ENCODE assay signal across 11 cellular contexts in the genomic region with DNA sequence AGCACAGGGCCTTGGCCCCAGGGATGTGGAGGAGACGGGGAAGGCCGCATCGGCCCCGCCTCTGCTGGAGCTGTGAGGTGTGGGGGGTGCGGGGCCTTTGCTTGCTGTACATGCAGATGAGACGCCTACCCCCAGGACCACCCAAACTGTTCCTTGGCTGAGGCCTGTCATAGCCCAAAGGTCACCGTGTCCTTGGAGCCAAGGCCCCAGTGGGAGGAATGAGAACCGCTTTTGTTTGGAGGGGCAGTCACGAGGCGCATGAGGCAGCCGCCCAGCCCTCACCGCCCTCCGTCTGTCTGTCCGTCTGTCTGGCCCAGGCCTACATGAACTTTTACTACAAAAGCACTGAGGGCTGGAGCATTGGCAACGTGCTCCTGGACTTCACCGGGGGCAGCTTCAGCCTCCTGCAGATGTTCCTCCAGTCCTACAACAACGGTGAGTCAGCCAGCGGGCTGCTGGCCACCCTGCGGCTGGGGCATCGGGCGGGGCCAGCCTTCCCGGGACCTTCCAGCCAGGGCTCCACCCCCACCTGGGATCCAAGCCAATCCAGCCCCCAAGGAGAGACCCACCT. TPM values are rescaled to one million over a fixed set of nuclear protein-coding genes. Genes with fewer than 3 reads are reported as not detected.
DNase-seq lines count a peak whose midpoint lies in the region; ATAC-seq and TF ChIP-seq lines count a peak whose summit lies in the region.
"Had no signal": no experiment of that assay in that cellular context is flagged by ENCODE, and none has a peak within 500 bp of the region (broad histone marks: within the 10 kb centered on the region; RNA-seq: fewer than 3 reads in every experiment).

No MANE protein-coding gene starts in this region.

- in situ Hi-C loops in astrocyte of the cerebellum (cut with HindIII; ENCODE audit: low sequenced_read_pairs) = no loop called here

- ATAC-seq in heart right ventricle = peak; percentile 44 to 76 (median 58)
- ATAC-seq in HG02678 (IDR thresholded peaks at IDR 0.05; ENCODE audit: unreplicated experiment) = no peak
- no peak for ATAC-seq in HG02759 (IDR thresholded peaks at IDR 0.05; ENCODE audit: unreplicated experiment)
- no peak for ATAC-seq in activated CD8-positive, alpha-beta T cell treated with anti-CD3 and anti-CD28 coated beads for 36 hours

- CTCF ChIA-PET in activated CD8-positive, alpha-beta T cell treated with anti-CD3 and anti-CD28 coated beads for 36 hours (lab: Charles Lee) = interaction anchor here (1.2 kb wide), 1 partner anchor 11 kb away, joined by 3 read pairs; no protein-coding TSS in a partner anchor

- H3K4me3 ChIP-seq in astrocyte of the cerebellum (ENCODE audit: low read depth, low read length) (no peak overlapping the region), heart right ventricle (no peak overlapping the region), skeletal muscle cell (ENCODE audit: low read depth, low read length) (no peak overlapping the region)

- no peak overlapping the region for H3K27ac Mint-ChIP-seq in activated CD8-positive, alpha-beta T cell treated with anti-CD3 and anti-CD28 coated beads for 36 hours

- H3K36me3 ChIP-seq in heart right ventricle = peaks cover 0 to 67% (median 29%) of the 10 kb centered on the region in 9 donors

- no peaks in the 10 kb centered on the region for H3K9me3 Mint-ChIP-seq in activated CD8-positive, alpha-beta T cell treated with anti-CD3 and anti-CD28 coated beads for 36 hours

- no peaks in the 10 kb centered on the region for H3K36me3 Mint-ChIP-seq in activated CD8-positive, alpha-beta T cell treated with anti-CD3 and anti-CD28 coated beads for 36 hours (ENCODE audit: low read depth)

- POLR2A ChIA-PET in activated CD8-positive, alpha-beta T cell treated with anti-CD3 and anti-CD28 coated beads for 36 hours (lab: Charles Lee) = no interaction called here

- peaks cover 21 to 40% (median 30%) of the 10 kb centered on the region in 9 donors for H3K4me1 ChIP-seq in heart right ventricle

- H3K9me3 ChIP-seq in heart right ventricle = no peaks in the 10 kb centered on the region

- intact Hi-C loops in heart right ventricle (cut with DNase I) = loop anchor here in 1 of 10 donors (10.0 kb wide), 1 partner anchor 125 kb away; no protein-coding TSS in a partner anchor
- intact Hi-C loops in activated CD8-positive, alpha-beta T cell treated with anti-CD3 and anti-CD28 coated beads for 36 hours (cut with micrococcal nuclease) = no loop called here

- no peaks in the 10 kb centered on the region for H3K27me3 ChIP-seq in heart right ventricle

- TF ChIP-seq CTCF in astrocyte of the cerebellum (IDR thresholded peaks at IDR 0.05; ENCODE audit: low read depth, low read length, missing control alignments) (peak; percentile 10), heart right ventricle (IDR thresholded peaks at IDR 0.05) (peak in 2 of 9 donors; percentile 10 to 24)
- no peak for TF ChIP-seq CTCF in activated CD8-positive, alpha-beta T cell treated with anti-CD3 and anti-CD28 coated beads for 36 hours (IDR thresholded peaks at IDR 0.05)

- H3K27ac ChIP-seq in heart right ventricle = peak overlapping the region; percentile 78 to 88 (median 82)
- H3K27ac ChIP-seq: HL-60 had no signal

- no peaks in the 10 kb centered on the region for H3K27me3 Mint-ChIP-seq in activated CD8-positive, alpha-beta T cell treated with anti-CD3 and anti-CD28 coated beads for 36 hours

- 46 to 47% methylated on average over 22 of the region's 22 CpGs for WGBS in heart right ventricle, 2 donors

- no peaks in the 10 kb centered on the region for H3K4me1 Mint-ChIP-seq in activated CD8-positive, alpha-beta T cell treated with anti-CD3 and anti-CD28 coated beads for 36 hours (ENCODE audit: low read depth)

- peak; percentile 81 for DNase-seq in GM04504 (ENCODE audit: low read depth)
- DNase-seq in astrocyte of the cerebellum (ENCODE audit: low read depth) = peak; percentile 81
- peak; percentile 56 to 77 for DNase-seq in heart right ventricle
- peak; percentile 67 for DNase-seq in skeletal muscle cell (ENCODE audit: low read depth)
- no peak for DNase-seq in NCI-H1092 treated with DMSO at 0.1 percent for 48 hours (lab: John Stamatoyannopoulos, UW)
- no peak for DNase-seq in activated CD8-positive, alpha-beta T cell treated with anti-CD3 and anti-CD28 coated beads for 36 hours
- DNase-seq: activated CD4-positive, CD25-positive, alpha-beta regulatory T cell; GF-D8 had no signal

- no peak overlapping the region for H3K4me3 Mint-ChIP-seq in activated CD8-positive, alpha-beta T cell treated with anti-CD3 and anti-CD28 coated beads for 36 hours

RNA-seq across cellular contexts. Expression of a gene that starts 8.8 kb away (rescaled TPM):
- 100 to 1,000 TPM; 147 to 206 (median 176) TPM for total RNA-seq in heart right ventricle
- polyA plus RNA-seq in heart right ventricle = 100 to 1,000 TPM; 134 to 149 TPM
- 10 to 100 TPM; 14.3 to 15.1 TPM for total RNA-seq in activated CD8-positive, alpha-beta T cell treated with anti-CD3 and anti-CD28 coated beads for 36 hours

RNA-seq across cellular contexts. Expression of a gene that starts 9.0 kb away (rescaled TPM):
- 10 to 100 TPM; 46.0 to 75.0 (median 52.7) TPM for total RNA-seq in heart right ventricle
- polyA plus RNA-seq in heart right ventricle = 100 to 1,000 TPM in 1 of 2 donors, 10 to 100 TPM in 1; 80.5 to 203 TPM
- total RNA-seq in activated CD8-positive, alpha-beta T cell treated with anti-CD3 and anti-CD28 coated beads for 36 hours = 10 to 100 TPM; 50.8 to 58.7 TPM

RNA-seq across cellular contexts. Expression of a gene that starts 23.1 kb away (rescaled TPM):
- 10 to 100 TPM in 1 of 10 donors, 1 to 10 TPM in 9; 5.2 to 11.8 (median 8.0) TPM for total RNA-seq in heart right ventricle
- 1 to 10 TPM; 7.5 to 7.6 TPM for polyA plus RNA-seq in heart right ventricle
- 1 to 10 TPM; 6.4 to 9.3 TPM for total RNA-seq in activated CD8-positive, alpha-beta T cell treated with anti-CD3 and anti-CD28 coated beads for 36 hours

RNA-seq across cellular contexts. Expression of a gene that starts 23.6 kb away (rescaled TPM):
- 1 to 10 TPM; 2.6 to 5.8 (median 4.2) TPM for total RNA-seq in heart right ventricle
- 1 to 10 TPM; 2.3 to 7.6 TPM for polyA plus RNA-seq in heart right ventricle
- 10 to 100 TPM; 10.0 TPM for total RNA-seq in activated CD8-positive, alpha-beta T cell treated with anti-CD3 and anti-CD28 coated beads for 36 hours

RNA-seq across cellular contexts. Expression of a gene that starts 36.3 kb away (rescaled TPM):
- 10 to 100 TPM in 7 of 10 donors, 1 to 10 TPM in 3; 6.0 to 24.5 (median 11.9) TPM for total RNA-seq in heart right ventricle
- 10 to 100 TPM; 12.4 to 56.6 TPM for polyA plus RNA-seq in heart right ventricle
- total RNA-seq in activated CD8-positive, alpha-beta T cell treated with anti-CD3 and anti-CD28 coated beads for 36 hours = 10 to 100 TPM; 35.7 to 39.5 TPM

Comparison
In these comparisons a context has a peak if more than half of its experiments do, and no peak if none do; other contexts are left out.
1. DNase-seq: peak in GM04504 (single experiment), astrocyte of the cerebellum (single experiment), heart right ventricle (2 of 2) and skeletal muscle cell (single experiment); none in NCI-H1092 treated with DMSO at 0.1 percent for 48 hours (single experiment) and activated CD8-positive, alpha-beta T cell treated with anti-CD3 and anti-CD28 coated beads for 36 hours (single experiment).
2. ATAC-seq: peak in heart right ventricle (8 of 8); none in HG02678 (single experiment), HG02759 (single experiment) and activated CD8-positive, alpha-beta T cell treated with anti-CD3 and anti-CD28 coated beads for 36 hours (single experiment).
3. RNA of a gene that starts 8.8 kb away (total RNA-seq): 147 to 206 TPM in heart right ventricle; 14.3 to 15.1 TPM in activated CD8-positive, alpha-beta T cell treated with anti-CD3 and anti-CD28 coated beads for 36 hours; every median in the first group is over 4 times any median in the second.